Comparison of ENCODE assay signal across 18 cellular contexts in the genomic region with DNA sequence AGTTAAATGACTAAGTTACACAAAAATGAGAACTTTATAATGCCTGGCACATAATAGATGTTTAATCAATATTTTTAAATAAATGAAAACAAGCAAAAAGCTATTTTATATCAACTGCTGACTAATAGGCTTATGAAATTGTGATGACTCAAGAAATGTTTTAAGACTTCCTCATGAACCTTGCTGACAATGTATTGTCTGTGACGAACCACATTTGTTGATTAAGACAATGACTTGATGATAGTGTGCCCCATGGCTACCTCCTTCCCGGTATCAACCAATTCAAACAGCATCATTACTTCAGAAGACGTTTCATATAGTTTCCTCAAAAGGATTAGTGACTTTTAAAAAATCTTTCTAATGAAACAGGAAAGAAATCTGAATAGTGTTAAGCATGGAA. TPM values are rescaled to one million over a fixed set of nuclear protein-coding genes. Genes with fewer than 3 reads are reported as not detected.
DNase-seq lines count a peak whose midpoint lies in the region; ATAC-seq and TF ChIP-seq lines count a peak whose summit lies in the region.
"Had no signal": no experiment of that assay in that cellular context is flagged by ENCODE, and none has a peak within 500 bp of the region (broad histone marks: within the 10 kb centered on the region; RNA-seq: fewer than 3 reads in every experiment).

No MANE protein-coding gene starts in this region.

- H4K20me1 ChIP-seq in mammary epithelial cell (ENCODE audit: insufficient read depth, low read length): no peaks in the 10 kb centered on the region

- ATAC-seq in gastroesophageal sphincter: no peak
- ATAC-seq in CD8-positive, alpha-beta T cell: no peak

- no peak overlapping the region for H3K9ac ChIP-seq in mammary epithelial cell (ENCODE audit: insufficient read depth, low read length)

- DNase-seq in Daoy (ENCODE audit: low read depth): peak; percentile 19
- DNase-seq in MV-4-11 (lab: John Stamatoyannopoulos, UW): peak; percentile 42
- peak; percentile 89 for DNase-seq in mammary epithelial cell
- peak; percentile 53 for DNase-seq in kidney tubule cell (ENCODE audit: low spot score)
- DNase-seq in CD8-positive, alpha-beta T cell: no peak
- DNase-seq in stimulated activated CD4-positive, alpha-beta T cell treated with anti-CD3 and anti-CD28 coated beads, Interleukin-4, amount 100 ng/mL, for 4 hours: no peak
- DNase-seq in GM10266 (ENCODE audit: extremely low spot score): no peak
- DNase-seq: activated naive CD4-positive, alpha-beta T cell; immature natural killer cell; Karpas-422; NCI-H2171 had no signal

- intact Hi-C loops in mammary epithelial cell (cut with micrococcal nuclease): no loop called here
- intact Hi-C loops in CD8-positive, alpha-beta T cell (cut with DNase I, micrococcal nuclease): no loop called here

- peaks cover 7% of the 10 kb centered on the region for H3K27me3 Mint-ChIP-seq in CD8-positive, alpha-beta T cell (ENCODE audit: low read depth)

- in situ Hi-C loops in mammary epithelial cell (cut with MboI; ENCODE audit: low sequenced_read_pairs in 2 of 2): no loop called here

- no peaks in the 10 kb centered on the region for H3K9me3 ChIP-seq in mammary epithelial cell (replicated peaks; ENCODE audit: insufficient read depth, low read length)
- no peaks in the 10 kb centered on the region for H3K9me3 ChIP-seq in gastroesophageal sphincter
- H3K9me3 ChIP-seq in CD8-positive, alpha-beta T cell (ENCODE audit: low read length): no peaks in the 10 kb centered on the region
- H3K9me3 ChIP-seq: esophagus muscularis mucosa had no signal

- H3K79me2 ChIP-seq in mammary epithelial cell (ENCODE audit: insufficient read depth, low read length): no peaks in the 10 kb centered on the region

- H3K4me2 ChIP-seq in mammary epithelial cell (ENCODE audit: insufficient read depth, low read depth, low read length): peak overlapping the region; percentile 50

- peak overlapping the region; percentile 27 for H2AFZ ChIP-seq in mammary epithelial cell (ENCODE audit: low read depth, low read length)

- peak overlapping the region; percentile 84 for H3K27ac ChIP-seq in mammary epithelial cell (ENCODE audit: insufficient read depth, low read depth, low read length)
- H3K27ac ChIP-seq in gastroesophageal sphincter: no peak overlapping the region
- no peak overlapping the region for H3K27ac ChIP-seq in CD8-positive, alpha-beta T cell (ENCODE audit: low read depth, low read length)
- H3K27ac ChIP-seq: esophagus muscularis mucosa had no signal

- no peak for TF ChIP-seq POLR2A in gastroesophageal sphincter (IDR thresholded peaks at IDR 0.05)

- WGBS in mammary epithelial cell (ENCODE audit: low coverage, missing lambda C conversion rate): 5% methylated on average over 3 of the region's 3 CpGs
- WGBS in gastroesophageal sphincter (ENCODE audit: low coverage in 1 of 2), 2 donors: 71 to 82% methylated on average over 3 of the region's 3 CpGs

- H3K4me3 ChIP-seq in mammary epithelial cell (replicated peaks in 1 of 3; ENCODE audit: insufficient read depth in 1 of 3, low read depth in 2 of 3, low read length in 3 of 3) (no peak overlapping the region), gastroesophageal sphincter (no peak overlapping the region)
- H3K4me3 ChIP-seq in CD8-positive, alpha-beta T cell (ENCODE audit: low read depth, low read length): no peak overlapping the region
- H3K4me3 ChIP-seq: esophagus muscularis mucosa had no signal

- dilution Hi-C loops in mammary epithelial cell (cut with HindIII; ENCODE audit: low sequenced_read_pairs): loop anchor here (25.0 kb wide), 2 partner anchors 182 to 293 kb away; no protein-coding TSS in a partner anchor

- H3K4me1 ChIP-seq in mammary epithelial cell (ENCODE audit: insufficient read depth, low read length) (peaks cover 21% of the 10 kb centered on the region), gastroesophageal sphincter (no peaks in the 10 kb centered on the region)
- no peaks in the 10 kb centered on the region for H3K4me1 ChIP-seq in CD8-positive, alpha-beta T cell (ENCODE audit: insufficient read depth, low read length)
- H3K4me1 ChIP-seq: esophagus muscularis mucosa had no signal

- POLR2A ChIA-PET in CD8-positive, alpha-beta T cell (lab: Charles Lee): no interaction called here

- H3K4me1 Mint-ChIP-seq in CD8-positive, alpha-beta T cell (ENCODE audit: low read depth): no peaks in the 10 kb centered on the region
- H3K4me1 Mint-ChIP-seq: immature natural killer cell had no signal

- BruUV-seq in mammary epithelial cell (replicated peaks; lab: Mats Ljungman, UMichigan): no TSS peak

- H3K36me3 Mint-ChIP-seq in CD8-positive, alpha-beta T cell: no peaks in the 10 kb centered on the region
- H3K36me3 Mint-ChIP-seq: immature natural killer cell had no signal

- no peaks in the 10 kb centered on the region for H3K9me3 Mint-ChIP-seq in CD8-positive, alpha-beta T cell
- H3K9me3 Mint-ChIP-seq: stimulated activated naive CD8-positive, alpha-beta T cell treated with anti-CD3 and anti-CD28 coated beads, Interleukin-15, Interleukin-2, amounts not matched to agents 100 ng/mL and 50 ng/mL, for 24 hours had no signal

- CTCF ChIA-PET in mammary epithelial cell (lab: Charles Lee; ENCODE audit: low non-redundant PET): interaction anchor here (0.7 kb wide), 1 partner anchor 84 kb away, joined by 3 read pairs; no protein-coding TSS in a partner anchor
- CTCF ChIA-PET in CD8-positive, alpha-beta T cell (lab: Charles Lee): no interaction called here

- H3K27me3 ChIP-seq in mammary epithelial cell (ENCODE audit: insufficient read depth, low read length): no peaks in the 10 kb centered on the region
- H3K27me3 ChIP-seq in gastroesophageal sphincter: peaks cover 3% of the 10 kb centered on the region
- no peaks in the 10 kb centered on the region for H3K27me3 ChIP-seq in CD8-positive, alpha-beta T cell (ENCODE audit: insufficient read depth, low read length)

- TF ChIP-seq CTCF in mammary epithelial cell (conservative IDR thresholded peaks at IDR 0.05 in 1 of 2, IDR thresholded peaks at IDR 0.05 in 1 of 2; ENCODE audit: extremely low read depth in 1 of 2, insufficient read depth in 1 of 2, low read depth in 1 of 2, low read length in 2 of 2) (no peak), gastroesophageal sphincter (IDR thresholded peaks at IDR 0.05) (no peak), GM10266 (IDR thresholded peaks at IDR 0.05; ENCODE audit: control insufficient read depth, insufficient read depth, low read depth, missing control alignments) (no peak)
- TF ChIP-seq CTCF in CD8-positive, alpha-beta T cell (IDR thresholded peaks at IDR 0.05): no peak

- H3K27ac Mint-ChIP-seq in CD8-positive, alpha-beta T cell: no peak overlapping the region
- H3K27ac Mint-ChIP-seq: immature natural killer cell; stimulated activated naive CD8-positive, alpha-beta T cell treated with anti-CD3 and anti-CD28 coated beads, Interleukin-15, Interleukin-2, amounts not matched to agents 100 ng/mL and 50 ng/mL, for 24 hours had no signal

- H3K4me3 Mint-ChIP-seq in CD8-positive, alpha-beta T cell: no peak overlapping the region
- H3K4me3 Mint-ChIP-seq: immature natural killer cell; stimulated activated naive CD8-positive, alpha-beta T cell treated with anti-CD3 and anti-CD28 coated beads, Interleukin-15, Interleukin-2, amounts not matched to agents 100 ng/mL and 50 ng/mL, for 24 hours had no signal

- H3K36me3 ChIP-seq in mammary epithelial cell (ENCODE audit: insufficient read depth, low read length): no peaks in the 10 kb centered on the region
- no peaks in the 10 kb centered on the region for H3K36me3 ChIP-seq in gastroesophageal sphincter
- no peaks in the 10 kb centered on the region for H3K36me3 ChIP-seq in CD8-positive, alpha-beta T cell (ENCODE audit: insufficient read depth, low read length)
- H3K36me3 ChIP-seq: esophagus muscularis mucosa had no signal

- no peak for TF ChIP-seq EP300 in gastroesophageal sphincter (IDR thresholded peaks at IDR 0.05)

RNA-seq across cellular contexts. Expression of gene CXCL6, which starts 7.9 kb away (rescaled TPM):
- 0.06 TPM in 1 of 2 replicates, not detected in the other for total RNA-seq in Daoy (2014; rRNA removed; shearing (Covaris generic))
- total RNA-seq in mammary epithelial cell (under 1 TPM in 1 of 2 donors, not detected in 1; 0.17 TPM), gastroesophageal sphincter (1 to 10 TPM in 1 of 4 donors, not detected in 3; 1.1 TPM)
- polyA plus RNA-seq in mammary epithelial cell: 0.06 TPM
- polyA minus RNA-seq in mammary epithelial cell: not detected
- total RNA-seq in CD8-positive, alpha-beta T cell: not detected
- total RNA-seq: G401, OCI-LY7 had no signal
- polyA plus RNA-seq: immature natural killer cell had no signal

RNA-seq across cellular contexts. Expression of gene PF4V1, which starts 8.7 kb away (rescaled TPM):
- total RNA-seq in Daoy (2014; rRNA removed; shearing (Covaris generic)): not detected in 2 replicates
- total RNA-seq in mammary epithelial cell (not detected), gastroesophageal sphincter (not detected)
- not detected for polyA plus RNA-seq in mammary epithelial cell
- polyA minus RNA-seq in mammary epithelial cell: not detected
- not detected for total RNA-seq in CD8-positive, alpha-beta T cell
- total RNA-seq: esophagus muscularis mucosa, G401, mucosa of gallbladder, OCI-LY7 had no signal
- polyA plus RNA-seq: BJ had no signal

RNA-seq across cellular contexts. Expression of gene CXCL1, which starts 24.8 kb away (rescaled TPM):
- total RNA-seq in Daoy (2014; rRNA removed; shearing (Covaris generic)): 16.7 and 21.4 TPM in 2 replicates
- total RNA-seq in mammary epithelial cell: 10 to 100 TPM; 11.7 to 43.3 TPM
- polyA plus RNA-seq in mammary epithelial cell: 25.3 TPM
- 15.2 TPM for polyA minus RNA-seq in mammary epithelial cell
- total RNA-seq in gastroesophageal sphincter: 10 to 100 TPM in 1 of 4 donors, 1 to 10 TPM in 2, not detected in 1; 1.6 to 10.5 (median 3.1) TPM
- total RNA-seq in CD8-positive, alpha-beta T cell: not detected
- total RNA-seq: G401, OCI-LY7 had no signal
- polyA plus RNA-seq: immature natural killer cell had no signal

Comparison
In these comparisons a context has a peak if more than half of its experiments do, and no peak if none do; other contexts are left out.
1. DNase-seq: peak in Daoy (single experiment), MV-4-11 (single experiment), mammary epithelial cell (single experiment) and kidney tubule cell (single experiment); none in CD8-positive, alpha-beta T cell (0 of 7), stimulated activated CD4-positive, alpha-beta T cell treated with anti-CD3 and anti-CD28 coated beads, Interleukin-4, amount 100 ng/mL, for 4 hours (0 of 2) and GM10266 (single experiment).